ENCODE assay signal across 30 cellular contexts in genomic region chr2:18605115-18605514, GRCh38. TPM values are rescaled to one million over a fixed set of nuclear protein-coding genes. Genes with fewer than 3 reads are reported as not detected.
DNase-seq lines count a peak whose midpoint lies in the region; ATAC-seq, FAIRE-seq and TF ChIP-seq lines count a peak whose summit lies in the region.
"Had no signal": no experiment of that assay in that cellular context is flagged by ENCODE, and none has a peak within 500 bp of the region (broad histone marks: within the 10 kb centered on the region; RNA-seq: fewer than 3 reads in every experiment).

No MANE protein-coding gene starts in this region.

- no peaks in the 10 kb centered on the region for H3K27me3 ChIP-seq in pancreas
- H3K27me3 ChIP-seq: ascending aorta, cardiac muscle cell, heart left ventricle, SJSA1, thyroid gland had no signal

- no peak for DNase-seq in activated CD4-positive, alpha-beta T cell treated with anti-CD3 and anti-CD28 coated beads for 36 hours
- no peak for DNase-seq in activated CD4-positive, alpha-beta T cell treated with anti-CD3 and anti-CD28 coated beads for 48 hours
- DNase-seq in activated naive CD8-positive, alpha-beta T cell treated with anti-CD3 and anti-CD28 coated beads, Interleukin-2, amount 10 ng/mL, durations not matched to agents 7 days and 5 days = no peak
- DNase-seq in pancreas = no peak
- DNase-seq: 8988T; activated CD4-positive, CD25-positive, alpha-beta regulatory T cell treated with anti-CD3 and anti-CD28 coated beads, Interleukin-2, amount 50 U/mL, for 72 hours; cortex of kidney; effector memory CD8-positive, alpha-beta T cell; HCEC 1CT; heart left ventricle; KG1; lower lobe of right lung; natural killer cell; NCI-H1417; NCI-H748 treated with DMSO at 0.1 percent for 48 hours; thyroid gland had no signal

- H3K27me3 Mint-ChIP-seq in activated CD4-positive, alpha-beta T cell treated with anti-CD3 and anti-CD28 coated beads for 36 hours = no peaks in the 10 kb centered on the region
- H3K27me3 Mint-ChIP-seq in activated naive CD8-positive, alpha-beta T cell treated with anti-CD3 and anti-CD28 coated beads, Interleukin-2, amount 10 ng/mL, durations not matched to agents 7 days and 5 days = no peaks in the 10 kb centered on the region
- H3K27me3 Mint-ChIP-seq: activated naive CD4-positive, alpha-beta T cell treated with anti-CD3 and anti-CD28 coated beads, Interleukin-2, amount 50 U/mL, for 24 hours; effector memory CD8-positive, alpha-beta T cell; stimulated activated naive CD8-positive, alpha-beta T cell treated with anti-CD3 and anti-CD28 coated beads, Interleukin-15, Interleukin-2, amounts not matched to agents 100 ng/mL and 50 ng/mL, for 24 hours had no signal

- CTCF ChIA-PET in activated CD4-positive, alpha-beta T cell treated with anti-CD3 and anti-CD28 coated beads for 36 hours (lab: Charles Lee) = no interaction called here

- peak; percentile 30 for ATAC-seq in activated CD4-positive, alpha-beta T cell treated with anti-CD3 and anti-CD28 coated beads for 36 hours
- ATAC-seq in GM21423 (IDR thresholded peaks at IDR 0.05; ENCODE audit: unreplicated experiment) (peak; percentile 51), HG03135 (IDR thresholded peaks at IDR 0.05; ENCODE audit: unreplicated experiment) (peak; percentile 60), HG03469 (IDR thresholded peaks at IDR 0.05; ENCODE audit: unreplicated experiment) (no peak), HG02981 (IDR thresholded peaks at IDR 0.05; ENCODE audit: unreplicated experiment) (no peak), pancreas (no peak)
- ATAC-seq in activated naive CD8-positive, alpha-beta T cell treated with anti-CD3 and anti-CD28 coated beads, Interleukin-2, amount 10 ng/mL, durations not matched to agents 7 days and 5 days (ENCODE audit: low read depth) = peak; percentile 100
- ATAC-seq: effector memory CD8-positive, alpha-beta T cell; heart left ventricle; lower lobe of right lung had no signal

- H3K27ac Mint-ChIP-seq in activated CD4-positive, alpha-beta T cell treated with anti-CD3 and anti-CD28 coated beads for 36 hours = no peak overlapping the region
- H3K27ac Mint-ChIP-seq in activated naive CD8-positive, alpha-beta T cell treated with anti-CD3 and anti-CD28 coated beads, Interleukin-2, amount 10 ng/mL, durations not matched to agents 7 days and 5 days = peak overlapping the region; percentile 92
- H3K27ac Mint-ChIP-seq: activated naive CD4-positive, alpha-beta T cell treated with anti-CD3 and anti-CD28 coated beads, Interleukin-2, amount 50 U/mL, for 24 hours; effector memory CD8-positive, alpha-beta T cell; natural killer cell; stimulated activated naive CD8-positive, alpha-beta T cell treated with anti-CD3 and anti-CD28 coated beads, Interleukin-15, Interleukin-2, amounts not matched to agents 100 ng/mL and 50 ng/mL, for 24 hours had no signal

- no peaks in the 10 kb centered on the region for H3K9me3 Mint-ChIP-seq in activated CD4-positive, alpha-beta T cell treated with anti-CD3 and anti-CD28 coated beads for 36 hours (ENCODE audit: low read depth)
- H3K9me3 Mint-ChIP-seq in activated naive CD8-positive, alpha-beta T cell treated with anti-CD3 and anti-CD28 coated beads, Interleukin-2, amount 10 ng/mL, durations not matched to agents 7 days and 5 days = peaks cover 4% of the 10 kb centered on the region
- H3K9me3 Mint-ChIP-seq: activated naive CD4-positive, alpha-beta T cell treated with anti-CD3 and anti-CD28 coated beads, Interleukin-2, amount 50 U/mL, for 24 hours; effector memory CD8-positive, alpha-beta T cell; natural killer cell; stimulated activated naive CD8-positive, alpha-beta T cell treated with anti-CD3 and anti-CD28 coated beads, Interleukin-15, Interleukin-2, amounts not matched to agents 100 ng/mL and 50 ng/mL, for 24 hours had no signal

- H3K4me1 ChIP-seq in pancreas = peaks cover 0 to 11% (median 0%) of the 10 kb centered on the region in 3 donors
- H3K4me1 ChIP-seq: lower lobe of right lung, SJSA1, thyroid gland had no signal

- no peak for TF ChIP-seq CTCF in pancreas (IDR thresholded peaks at IDR 0.05)

- H3K36me3 ChIP-seq in pancreas = no peaks in the 10 kb centered on the region
- H3K36me3 ChIP-seq: ascending aorta, cardiac muscle cell, heart left ventricle, lower lobe of right lung, SJSA1, thyroid gland had no signal

- no peak overlapping the region for H3K4me3 Mint-ChIP-seq in activated CD4-positive, alpha-beta T cell treated with anti-CD3 and anti-CD28 coated beads for 36 hours
- peak overlapping the region; percentile 61 for H3K4me3 Mint-ChIP-seq in activated naive CD8-positive, alpha-beta T cell treated with anti-CD3 and anti-CD28 coated beads, Interleukin-2, amount 10 ng/mL, durations not matched to agents 7 days and 5 days
- H3K4me3 Mint-ChIP-seq: activated naive CD4-positive, alpha-beta T cell treated with anti-CD3 and anti-CD28 coated beads, Interleukin-2, amount 50 U/mL, for 24 hours; effector memory CD8-positive, alpha-beta T cell; natural killer cell; stimulated activated naive CD8-positive, alpha-beta T cell treated with anti-CD3 and anti-CD28 coated beads, Interleukin-15, Interleukin-2, amounts not matched to agents 100 ng/mL and 50 ng/mL, for 24 hours had no signal

- H3K36me3 Mint-ChIP-seq in activated CD4-positive, alpha-beta T cell treated with anti-CD3 and anti-CD28 coated beads for 36 hours (ENCODE audit: low read depth) = no peaks in the 10 kb centered on the region
- H3K36me3 Mint-ChIP-seq in activated naive CD8-positive, alpha-beta T cell treated with anti-CD3 and anti-CD28 coated beads, Interleukin-2, amount 10 ng/mL, durations not matched to agents 7 days and 5 days = peaks cover 8% of the 10 kb centered on the region
- H3K36me3 Mint-ChIP-seq: activated naive CD4-positive, alpha-beta T cell treated with anti-CD3 and anti-CD28 coated beads, Interleukin-2, amount 50 U/mL, for 24 hours; natural killer cell had no signal

- POLR2A ChIA-PET in activated CD4-positive, alpha-beta T cell treated with anti-CD3 and anti-CD28 coated beads for 36 hours (lab: Charles Lee) = no interaction called here
- POLR2A ChIA-PET in activated naive CD8-positive, alpha-beta T cell treated with anti-CD3 and anti-CD28 coated beads, Interleukin-2, amount 10 ng/mL, durations not matched to agents 7 days and 5 days (lab: Charles Lee) = interaction anchor here (0.8 to 2.9 kb wide), 3 partner anchors 10 to 1296 kb away, joined by 3 to 24 read pairs (median 3); partner anchors contain the start of gene RDH14

- H3K4me3 ChIP-seq in pancreas = no peak overlapping the region
- H3K4me3 ChIP-seq: ascending aorta, cardiac muscle cell, heart left ventricle, lower lobe of right lung, SJSA1, thyroid gland had no signal

- H3K9me3 ChIP-seq in pancreas = no peaks in the 10 kb centered on the region
- H3K9me3 ChIP-seq: ascending aorta, heart left ventricle, lower lobe of right lung, SJSA1, thyroid gland had no signal

- intact Hi-C loops in activated CD4-positive, alpha-beta T cell treated with anti-CD3 and anti-CD28 coated beads for 36 hours (cut with DNase I, micrococcal nuclease) = no loop called here
- intact Hi-C loops in pancreas (cut with DNase I) = no loop called here

- H3K27ac ChIP-seq in pancreas = no peak overlapping the region
- H3K27ac ChIP-seq: ascending aorta, cardiac muscle cell, heart left ventricle, lower lobe of right lung, SJSA1, thyroid gland had no signal

- FAIRE-seq in pancreas (lab: Jason Lieb, UNC) = no peak

- H3K4me1 Mint-ChIP-seq in activated CD4-positive, alpha-beta T cell treated with anti-CD3 and anti-CD28 coated beads for 36 hours = no peaks in the 10 kb centered on the region
- peaks cover 15% of the 10 kb centered on the region for H3K4me1 Mint-ChIP-seq in activated naive CD8-positive, alpha-beta T cell treated with anti-CD3 and anti-CD28 coated beads, Interleukin-2, amount 10 ng/mL, durations not matched to agents 7 days and 5 days
- H3K4me1 Mint-ChIP-seq: natural killer cell had no signal

RNA-seq across cellular contexts. Expression of gene NT5C1B, which starts 15.7 kb away (rescaled TPM):
- total RNA-seq in activated CD4-positive, alpha-beta T cell treated with anti-CD3 and anti-CD28 coated beads for 36 hours = not detected
- not detected for total RNA-seq in activated naive CD8-positive, alpha-beta T cell treated with anti-CD3 and anti-CD28 coated beads, Interleukin-2, amount 10 ng/mL, durations not matched to agents 7 days and 5 days
- not detected for total RNA-seq in pancreas
- polyA plus RNA-seq in pancreas = under 1 TPM in 1 of 2 donors, not detected in 1; 0.05 TPM
- total RNA-seq: ascending aorta; cardiac muscle cell; fibroblast of villous mesenchyme; heart left ventricle; lower lobe of right lung; natural killer cell; omental fat pad; RPMI7951; SJSA1; T-helper 1 cell treated with Interleukin-12 subunit alpha and Interleukin-12 subunit beta and Interleukin-4 antibody, amounts not matched to agents 30 ng/mL and 1 ng/mL, for 36 hours had no signal
- polyA plus RNA-seq: esophagus, heart left ventricle had no signal

RNA-seq across cellular contexts. Expression of gene RDH14, which starts 44.7 kb away (rescaled TPM):
- 10 to 100 TPM; 16.1 to 18.3 TPM for total RNA-seq in activated CD4-positive, alpha-beta T cell treated with anti-CD3 and anti-CD28 coated beads for 36 hours
- total RNA-seq in activated naive CD8-positive, alpha-beta T cell treated with anti-CD3 and anti-CD28 coated beads, Interleukin-2, amount 10 ng/mL, durations not matched to agents 7 days and 5 days = 10 to 100 TPM; 19.6 to 20.9 TPM
- total RNA-seq in pancreas = 10 to 100 TPM in 2 of 6 donors, 1 to 10 TPM in 4; 8.0 to 13.5 (median 8.9) TPM
- 10 to 100 TPM in 1 of 2 donors, 1 to 10 TPM in 1; 8.2 to 13.6 TPM for polyA plus RNA-seq in pancreas

Comparison
In these comparisons a context has a peak if more than half of its experiments do, and no peak if none do; other contexts are left out.
1. ATAC-seq: peak in activated CD4-positive, alpha-beta T cell treated with anti-CD3 and anti-CD28 coated beads for 36 hours (single experiment), GM21423 (single experiment), HG03135 (single experiment) and activated naive CD8-positive, alpha-beta T cell treated with anti-CD3 and anti-CD28 coated beads, Interleukin-2, amount 10 ng/mL, durations not matched to agents 7 days and 5 days (single experiment); none in HG03469 (single experiment), HG02981 (single experiment) and pancreas (0 of 4).